ENCODE assay signal across 1 cellular context in genomic region chr17:3890893-3891219, GRCh38.
TF ChIP-seq lines count a peak whose summit lies in the region.

No MANE protein-coding gene starts in this region.

TF ChIP-seq in HCT116, 20 proteins besides CTCF, POLR2A, EP300 and RAD21 (continued from another document):
- TF ChIP-seq ZBTB33 (IDR thresholded peaks at IDR 0.05; ENCODE audit: extremely low read depth, insufficient replicate concordance, low read length) (no peak), EZH2 (IDR thresholded peaks at IDR 0.05) (no peak), JUND (IDR thresholded peaks at IDR 0.05) (no peak)
